Comparison of ENCODE assay signal across 8 cellular contexts in genomic region chr2:231800493-231801091, GRCh38. TPM values are rescaled to one million over a fixed set of nuclear protein-coding genes. Genes with fewer than 3 reads are reported as not detected.
DNase-seq lines count a peak whose midpoint lies in the region; ATAC-seq lines count a peak whose summit lies in the region.

No MANE protein-coding gene starts in this region.

- no peak overlapping the region for H3K27ac Mint-ChIP-seq in activated naive CD4-positive, alpha-beta T cell treated with anti-CD3 and anti-CD28 coated beads, Interleukin-2, amount 50 U/mL, for 72 hours

- peak; percentile 31 for DNase-seq in NOMO-1 (lab: John Stamatoyannopoulos, UW; ENCODE audit: unreplicated experiment in 2 of 2)
- DNase-seq in NOMO-1 treated with dmso at 0.1 percent for 144 hours (lab: John Stamatoyannopoulos, UW; ENCODE audit: unreplicated experiment) = no peak
- DNase-seq in NCI-H345 (lab: John Stamatoyannopoulos, UW) = peak; percentile 2
- DNase-seq in activated naive CD4-positive, alpha-beta T cell treated with anti-CD3 and anti-CD28 coated beads, Interleukin-2, amount 50 U/mL, for 72 hours (ENCODE audit: low spot score in 2 of 2) = peak in 1 of 2 donors; percentile 54
- peak; percentile 53 for DNase-seq in iPS-NIHi7 (ENCODE audit: extremely low spot score)
- DNase-seq in stimulated activated naive CD4-positive, alpha-beta T cell treated with Interleukin-2 at 50 U/mL for 16 hours (lab: John Stamatoyannopoulos, UW) = peak; percentile 37
- no peak for DNase-seq in hepatic stellate cell (ENCODE audit: low spot score)

- H3K36me3 Mint-ChIP-seq in activated naive CD4-positive, alpha-beta T cell treated with anti-CD3 and anti-CD28 coated beads, Interleukin-2, amount 50 U/mL, for 72 hours = peaks cover 0 to 4% of the 10 kb centered on the region in 2 donors

- ATAC-seq in activated naive CD4-positive, alpha-beta T cell treated with anti-CD3 and anti-CD28 coated beads, Interleukin-2, amount 50 U/mL, for 72 hours = peak; percentile 61 to 64
- ATAC-seq in GM18870 (IDR thresholded peaks at IDR 0.05; ENCODE audit: unreplicated experiment) = no peak

- no peaks in the 10 kb centered on the region for H3K9me3 Mint-ChIP-seq in activated naive CD4-positive, alpha-beta T cell treated with anti-CD3 and anti-CD28 coated beads, Interleukin-2, amount 50 U/mL, for 72 hours

RNA-seq across cellular contexts. Expression of gene COPS7B, which starts 14.3 kb away (rescaled TPM):
- 10 to 100 TPM; 49.8 to 58.3 TPM for total RNA-seq in activated naive CD4-positive, alpha-beta T cell treated with anti-CD3 and anti-CD28 coated beads, Interleukin-2, amount 50 U/mL, for 72 hours

RNA-seq across cellular contexts. Expression of gene PDE6D, which starts 19.5 kb away (rescaled TPM):
- 10 to 100 TPM; 25.4 to 26.3 TPM for total RNA-seq in activated naive CD4-positive, alpha-beta T cell treated with anti-CD3 and anti-CD28 coated beads, Interleukin-2, amount 50 U/mL, for 72 hours

Comparison
In these comparisons a context has a peak if more than half of its experiments do, and no peak if none do; other contexts are left out.
1. DNase-seq: peak in NOMO-1 (2 of 2), NCI-H345 (single experiment), iPS-NIHi7 (single experiment) and stimulated activated naive CD4-positive, alpha-beta T cell treated with Interleukin-2 at 50 U/mL for 16 hours (single experiment); none in NOMO-1 treated with dmso at 0.1 percent for 144 hours (single experiment) and hepatic stellate cell (single experiment).